Comparison of ENCODE assay signal across 2 cellular contexts in the genomic region with DNA sequence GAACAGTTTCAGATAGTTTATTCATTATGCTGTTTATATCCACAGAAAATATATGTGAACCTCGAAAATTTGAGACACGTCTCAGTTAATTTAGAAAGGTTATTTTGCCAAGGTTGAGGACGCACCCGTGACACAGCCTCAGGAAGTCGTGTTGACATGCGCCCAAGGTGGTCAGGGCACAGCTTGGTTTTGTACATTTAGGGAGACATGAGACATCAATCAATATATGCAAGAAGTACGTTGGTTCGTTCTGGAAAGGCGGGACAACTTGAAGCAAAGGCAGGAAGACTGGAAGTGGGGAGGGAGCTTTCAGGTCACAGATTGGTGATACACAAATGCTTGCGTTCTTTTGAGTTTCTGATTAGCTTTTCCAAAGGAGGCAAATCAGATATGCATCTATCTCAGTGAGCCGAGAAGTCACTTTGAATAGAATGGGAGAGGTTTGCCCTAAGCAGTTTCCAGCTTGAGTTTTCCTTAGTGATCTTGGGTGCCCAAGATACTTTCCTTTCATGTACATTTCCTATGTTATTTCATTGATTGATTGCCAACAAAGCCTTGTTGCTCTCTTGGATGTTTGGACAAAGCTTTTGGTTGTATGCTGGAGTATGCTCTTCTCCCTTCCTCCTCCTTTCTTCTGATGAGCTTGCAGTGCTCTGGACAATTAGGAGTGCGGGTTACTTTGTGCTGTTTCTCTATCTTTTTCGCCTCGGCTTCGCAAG.
TF ChIP-seq lines count a peak whose summit lies in the region.

No MANE protein-coding gene starts in this region.

TF ChIP-seq in A549, 52 proteins besides CTCF, POLR2A, EP300 and RAD21 (continued from another document):
- TF ChIP-seq JUNB (IDR thresholded peaks at IDR 0.05): no peak
- TF ChIP-seq, protein P1, sequence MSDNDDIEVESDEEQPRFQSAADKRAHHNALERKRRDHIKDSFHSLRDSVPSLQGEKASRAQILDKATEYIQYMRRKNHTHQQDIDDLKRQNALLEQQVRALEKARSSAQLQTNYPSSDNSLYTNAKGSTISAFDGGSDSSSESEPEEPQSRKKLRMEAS (IDR thresholded peaks at IDR 0.05): no peak
- no peak for TF ChIP-seq GATA3 (IDR thresholded peaks at IDR 0.05; ENCODE audit: borderline replicate concordance)
- no peak for TF ChIP-seq RFX5 (IDR thresholded peaks at IDR 0.05)
- no peak for TF ChIP-seq KDM1A (IDR thresholded peaks at IDR 0.05; ENCODE audit: low read depth)
- TF ChIP-seq CBX8 (IDR thresholded peaks at IDR 0.05): no peak
- TF ChIP-seq, protein P2, sequence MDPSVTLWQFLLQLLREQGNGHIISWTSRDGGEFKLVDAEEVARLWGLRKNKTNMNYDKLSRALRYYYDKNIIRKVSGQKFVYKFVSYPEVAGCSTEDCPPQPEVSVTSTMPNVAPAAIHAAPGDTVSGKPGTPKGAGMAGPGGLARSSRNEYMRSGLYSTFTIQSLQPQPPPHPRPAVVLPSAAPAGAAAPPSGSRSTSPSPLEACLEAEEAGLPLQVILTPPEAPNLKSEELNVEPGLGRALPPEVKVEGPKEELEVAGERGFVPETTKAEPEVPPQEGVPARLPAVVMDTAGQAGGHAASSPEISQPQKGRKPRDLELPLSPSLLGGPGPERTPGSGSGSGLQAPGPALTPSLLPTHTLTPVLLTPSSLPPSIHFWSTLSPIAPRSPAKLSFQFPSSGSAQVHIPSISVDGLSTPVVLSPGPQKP (IDR thresholded peaks at IDR 0.05; ENCODE audit: low read depth, low read length): no peak
- no peak for TF ChIP-seq ESRRA (IDR thresholded peaks at IDR 0.05; ENCODE audit: borderline replicate concordance, low read length)
- TF ChIP-seq TP53 (CRISPR knock-in tag; IDR thresholded peaks at IDR 0.05): no peak
- TF ChIP-seq RNF2 (IDR thresholded peaks at IDR 0.05; ENCODE audit: borderline replicate concordance, low read depth): no peak
TF ChIP-seq in A549: peak in this region for 0.

TF ChIP-seq in HEK293, 187 proteins besides CTCF, POLR2A, EP300 and RAD21 (continued from another document and continues in another):
- TF ChIP-seq, protein P3, sequence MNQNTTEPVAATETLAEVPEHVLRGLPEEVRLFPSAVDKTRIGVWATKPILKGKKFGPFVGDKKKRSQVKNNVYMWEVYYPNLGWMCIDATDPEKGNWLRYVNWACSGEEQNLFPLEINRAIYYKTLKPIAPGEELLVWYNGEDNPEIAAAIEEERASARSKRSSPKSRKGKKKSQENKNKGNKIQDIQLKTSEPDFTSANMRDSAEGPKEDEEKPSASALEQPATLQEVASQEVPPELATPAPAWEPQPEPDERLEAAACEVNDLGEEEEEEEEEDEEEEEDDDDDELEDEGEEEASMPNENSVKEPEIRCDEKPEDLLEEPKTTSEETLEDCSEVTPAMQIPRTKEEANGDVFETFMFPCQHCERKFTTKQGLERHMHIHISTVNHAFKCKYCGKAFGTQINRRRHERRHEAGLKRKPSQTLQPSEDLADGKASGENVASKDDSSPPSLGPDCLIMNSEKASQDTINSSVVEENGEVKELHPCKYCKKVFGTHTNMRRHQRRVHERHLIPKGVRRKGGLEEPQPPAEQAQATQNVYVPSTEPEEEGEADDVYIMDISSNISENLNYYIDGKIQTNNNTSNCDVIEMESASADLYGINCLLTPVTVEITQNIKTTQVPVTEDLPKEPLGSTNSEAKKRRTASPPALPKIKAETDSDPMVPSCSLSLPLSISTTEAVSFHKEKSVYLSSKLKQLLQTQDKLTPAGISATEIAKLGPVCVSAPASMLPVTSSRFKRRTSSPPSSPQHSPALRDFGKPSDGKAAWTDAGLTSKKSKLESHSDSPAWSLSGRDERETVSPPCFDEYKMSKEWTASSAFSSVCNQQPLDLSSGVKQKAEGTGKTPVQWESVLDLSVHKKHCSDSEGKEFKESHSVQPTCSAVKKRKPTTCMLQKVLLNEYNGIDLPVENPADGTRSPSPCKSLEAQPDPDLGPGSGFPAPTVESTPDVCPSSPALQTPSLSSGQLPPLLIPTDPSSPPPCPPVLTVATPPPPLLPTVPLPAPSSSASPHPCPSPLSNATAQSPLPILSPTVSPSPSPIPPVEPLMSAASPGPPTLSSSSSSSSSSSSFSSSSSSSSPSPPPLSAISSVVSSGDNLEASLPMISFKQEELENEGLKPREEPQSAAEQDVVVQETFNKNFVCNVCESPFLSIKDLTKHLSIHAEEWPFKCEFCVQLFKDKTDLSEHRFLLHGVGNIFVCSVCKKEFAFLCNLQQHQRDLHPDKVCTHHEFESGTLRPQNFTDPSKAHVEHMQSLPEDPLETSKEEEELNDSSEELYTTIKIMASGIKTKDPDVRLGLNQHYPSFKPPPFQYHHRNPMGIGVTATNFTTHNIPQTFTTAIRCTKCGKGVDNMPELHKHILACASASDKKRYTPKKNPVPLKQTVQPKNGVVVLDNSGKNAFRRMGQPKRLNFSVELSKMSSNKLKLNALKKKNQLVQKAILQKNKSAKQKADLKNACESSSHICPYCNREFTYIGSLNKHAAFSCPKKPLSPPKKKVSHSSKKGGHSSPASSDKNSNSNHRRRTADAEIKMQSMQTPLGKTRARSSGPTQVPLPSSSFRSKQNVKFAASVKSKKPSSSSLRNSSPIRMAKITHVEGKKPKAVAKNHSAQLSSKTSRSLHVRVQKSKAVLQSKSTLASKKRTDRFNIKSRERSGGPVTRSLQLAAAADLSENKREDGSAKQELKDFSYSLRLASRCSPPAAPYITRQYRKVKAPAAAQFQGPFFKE (tag by site-specific recombination; IDR thresholded peaks at IDR 0.05; ENCODE audit: borderline replicate concordance): no peak
- TF ChIP-seq ZNF623 (tag by site-specific recombination; IDR thresholded peaks at IDR 0.05) (no peak), ZNF426 (tag by site-specific recombination; IDR thresholded peaks at IDR 0.05) (no peak), ZNF514 (tag by site-specific recombination; IDR thresholded peaks at IDR 0.05) (no peak), KLF8 (tag by site-specific recombination; IDR thresholded peaks at IDR 0.05) (no peak), ZSCAN30 (tag by site-specific recombination; IDR thresholded peaks at IDR 0.05) (no peak), ZNF24 (tag by site-specific recombination; IDR thresholded peaks at IDR 0.05) (no peak), ZNF311 (tag by site-specific recombination; IDR thresholded peaks at IDR 0.05; ENCODE audit: borderline replicate concordance) (no peak), ZBTB17 (tag by site-specific recombination; IDR thresholded peaks at IDR 0.05) (peak; percentile 28; the same call in 1 of the 2 replicates), ZNF555 (tag by site-specific recombination; conservative IDR thresholded peaks at IDR 0.05) (no peak), ZBTB8A (tag by site-specific recombination; IDR thresholded peaks at IDR 0.05) (0 out of 2 replicates have a peak, but pooled peaks have one; percentile 40), SP2 (tag by site-specific recombination; IDR thresholded peaks at IDR 0.05) (peak; percentile 85), FEZF1 (tag by site-specific recombination; IDR thresholded peaks at IDR 0.05) (peak; percentile 76), ZNF324 (tag by site-specific recombination; IDR thresholded peaks at IDR 0.05) (no peak), ZNF423 (tag by site-specific recombination; IDR thresholded peaks at IDR 0.05) (no peak), ZNF585B (tag by site-specific recombination; IDR thresholded peaks at IDR 0.05) (no peak), ZNF777 (tag by site-specific recombination; IDR thresholded peaks at IDR 0.05; ENCODE audit: borderline replicate concordance) (no peak), ZNF174 (tag by site-specific recombination; IDR thresholded peaks at IDR 0.05) (no peak), ZFP3 (tag by site-specific recombination; IDR thresholded peaks at IDR 0.05; ENCODE audit: low read depth) (no peak), EGR2 (tag by site-specific recombination; IDR thresholded peaks at IDR 0.05; ENCODE audit: low read depth) (no peak), ZNF366 (tag by site-specific recombination; conservative IDR thresholded peaks at IDR 0.05) (no peak; the same call in 1 of the 2 replicates), GLIS1 (tag by site-specific recombination; IDR thresholded peaks at IDR 0.05) (0 out of 2 replicates have a peak, but pooled peaks have one; percentile 9), WT1 (tag by site-specific recombination; IDR thresholded peaks at IDR 0.05) (0 out of 2 replicates have a peak, but pooled peaks have one; percentile 28), ZNF521 (tag by site-specific recombination; IDR thresholded peaks at IDR 0.05) (no peak), ZNF571 (tag by site-specific recombination; IDR thresholded peaks at IDR 0.05) (no peak), YY1 (tag by site-specific recombination; IDR thresholded peaks at IDR 0.05) (no peak), KLF10 (tag by site-specific recombination; IDR thresholded peaks at IDR 0.05) (no peak), ZFP69B (tag by site-specific recombination; IDR thresholded peaks at IDR 0.05) (no peak)
- TF ChIP-seq, protein P4, sequence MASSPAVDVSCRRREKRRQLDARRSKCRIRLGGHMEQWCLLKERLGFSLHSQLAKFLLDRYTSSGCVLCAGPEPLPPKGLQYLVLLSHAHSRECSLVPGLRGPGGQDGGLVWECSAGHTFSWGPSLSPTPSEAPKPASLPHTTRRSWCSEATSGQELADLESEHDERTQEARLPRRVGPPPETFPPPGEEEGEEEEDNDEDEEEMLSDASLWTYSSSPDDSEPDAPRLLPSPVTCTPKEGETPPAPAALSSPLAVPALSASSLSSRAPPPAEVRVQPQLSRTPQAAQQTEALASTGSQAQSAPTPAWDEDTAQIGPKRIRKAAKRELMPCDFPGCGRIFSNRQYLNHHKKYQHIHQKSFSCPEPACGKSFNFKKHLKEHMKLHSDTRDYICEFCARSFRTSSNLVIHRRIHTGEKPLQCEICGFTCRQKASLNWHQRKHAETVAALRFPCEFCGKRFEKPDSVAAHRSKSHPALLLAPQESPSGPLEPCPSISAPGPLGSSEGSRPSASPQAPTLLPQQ (tag by site-specific recombination; IDR thresholded peaks at IDR 0.05): no peak
- TF ChIP-seq, protein P5, sequence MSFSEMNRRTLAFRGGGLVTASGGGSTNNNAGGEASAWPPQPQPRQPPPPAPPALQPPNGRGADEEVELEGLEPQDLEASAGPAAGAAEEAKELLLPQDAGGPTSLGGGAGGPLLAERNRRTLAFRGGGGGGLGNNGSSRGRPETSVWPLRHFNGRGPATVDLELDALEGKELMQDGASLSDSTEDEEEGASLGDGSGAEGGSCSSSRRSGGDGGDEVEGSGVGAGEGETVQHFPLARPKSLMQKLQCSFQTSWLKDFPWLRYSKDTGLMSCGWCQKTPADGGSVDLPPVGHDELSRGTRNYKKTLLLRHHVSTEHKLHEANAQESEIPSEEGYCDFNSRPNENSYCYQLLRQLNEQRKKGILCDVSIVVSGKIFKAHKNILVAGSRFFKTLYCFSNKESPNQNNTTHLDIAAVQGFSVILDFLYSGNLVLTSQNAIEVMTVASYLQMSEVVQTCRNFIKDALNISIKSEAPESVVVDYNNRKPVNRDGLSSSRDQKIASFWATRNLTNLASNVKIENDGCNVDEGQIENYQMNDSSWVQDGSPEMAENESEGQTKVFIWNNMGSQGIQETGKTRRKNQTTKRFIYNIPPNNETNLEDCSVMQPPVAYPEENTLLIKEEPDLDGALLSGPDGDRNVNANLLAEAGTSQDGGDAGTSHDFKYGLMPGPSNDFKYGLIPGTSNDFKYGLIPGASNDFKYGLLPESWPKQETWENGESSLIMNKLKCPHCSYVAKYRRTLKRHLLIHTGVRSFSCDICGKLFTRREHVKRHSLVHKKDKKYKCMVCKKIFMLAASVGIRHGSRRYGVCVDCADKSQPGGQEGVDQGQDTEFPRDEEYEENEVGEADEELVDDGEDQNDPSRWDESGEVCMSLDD (tag by site-specific recombination; IDR thresholded peaks at IDR 0.05): no peak
- TF ChIP-seq, protein P6, sequence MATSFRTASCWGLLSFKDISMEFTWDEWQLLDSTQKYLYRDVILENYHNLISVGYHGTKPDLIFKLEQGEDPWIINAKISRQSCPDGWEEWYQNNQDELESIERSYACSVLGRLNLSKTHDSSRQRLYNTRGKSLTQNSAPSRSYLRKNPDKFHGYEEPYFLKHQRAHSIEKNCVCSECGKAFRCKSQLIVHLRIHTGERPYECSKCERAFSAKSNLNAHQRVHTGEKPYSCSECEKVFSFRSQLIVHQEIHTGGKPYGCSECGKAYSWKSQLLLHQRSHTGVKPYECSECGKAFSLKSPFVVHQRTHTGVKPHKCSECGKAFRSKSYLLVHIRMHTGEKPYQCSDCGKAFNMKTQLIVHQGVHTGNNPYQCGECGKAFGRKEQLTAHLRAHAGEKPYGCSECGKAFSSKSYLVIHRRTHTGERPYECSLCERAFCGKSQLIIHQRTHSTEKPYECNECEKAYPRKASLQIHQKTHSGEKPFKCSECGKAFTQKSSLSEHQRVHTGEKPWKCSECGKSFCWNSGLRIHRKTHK (tag by site-specific recombination; IDR thresholded peaks at IDR 0.05): no peak
- TF ChIP-seq, protein P7, sequence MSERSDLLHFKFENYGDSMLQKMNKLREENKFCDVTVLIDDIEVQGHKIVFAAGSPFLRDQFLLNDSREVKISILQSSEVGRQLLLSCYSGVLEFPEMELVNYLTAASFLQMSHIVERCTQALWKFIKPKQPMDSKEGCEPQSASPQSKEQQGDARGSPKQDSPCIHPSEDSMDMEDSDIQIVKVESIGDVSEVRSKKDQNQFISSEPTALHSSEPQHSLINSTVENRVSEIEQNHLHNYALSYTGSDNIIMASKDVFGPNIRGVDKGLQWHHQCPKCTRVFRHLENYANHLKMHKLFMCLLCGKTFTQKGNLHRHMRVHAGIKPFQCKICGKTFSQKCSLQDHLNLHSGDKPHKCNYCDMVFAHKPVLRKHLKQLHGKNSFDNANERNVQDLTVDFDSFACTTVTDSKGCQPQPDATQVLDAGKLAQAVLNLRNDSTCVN (tag by site-specific recombination; optimal IDR thresholded peaks at IDR 0.05): no peak
- TF ChIP-seq, protein P8, sequence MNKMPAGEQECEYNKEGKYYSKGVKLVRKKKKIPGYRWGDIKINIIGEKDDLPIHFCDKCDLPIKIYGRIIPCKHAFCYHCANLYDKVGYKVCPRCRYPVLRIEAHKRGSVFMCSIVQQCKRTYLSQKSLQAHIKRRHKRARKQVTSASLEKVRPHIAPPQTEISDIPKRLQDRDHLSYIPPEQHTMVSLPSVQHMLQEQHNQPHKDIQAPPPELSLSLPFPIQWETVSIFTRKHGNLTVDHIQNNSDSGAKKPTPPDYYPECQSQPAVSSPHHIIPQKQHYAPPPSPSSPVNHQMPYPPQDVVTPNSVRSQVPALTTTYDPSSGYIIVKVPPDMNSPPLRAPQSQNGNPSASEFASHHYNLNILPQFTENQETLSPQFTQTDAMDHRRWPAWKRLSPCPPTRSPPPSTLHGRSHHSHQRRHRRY (tag by site-specific recombination; IDR thresholded peaks at IDR 0.05): no peak
- TF ChIP-seq, protein P9, sequence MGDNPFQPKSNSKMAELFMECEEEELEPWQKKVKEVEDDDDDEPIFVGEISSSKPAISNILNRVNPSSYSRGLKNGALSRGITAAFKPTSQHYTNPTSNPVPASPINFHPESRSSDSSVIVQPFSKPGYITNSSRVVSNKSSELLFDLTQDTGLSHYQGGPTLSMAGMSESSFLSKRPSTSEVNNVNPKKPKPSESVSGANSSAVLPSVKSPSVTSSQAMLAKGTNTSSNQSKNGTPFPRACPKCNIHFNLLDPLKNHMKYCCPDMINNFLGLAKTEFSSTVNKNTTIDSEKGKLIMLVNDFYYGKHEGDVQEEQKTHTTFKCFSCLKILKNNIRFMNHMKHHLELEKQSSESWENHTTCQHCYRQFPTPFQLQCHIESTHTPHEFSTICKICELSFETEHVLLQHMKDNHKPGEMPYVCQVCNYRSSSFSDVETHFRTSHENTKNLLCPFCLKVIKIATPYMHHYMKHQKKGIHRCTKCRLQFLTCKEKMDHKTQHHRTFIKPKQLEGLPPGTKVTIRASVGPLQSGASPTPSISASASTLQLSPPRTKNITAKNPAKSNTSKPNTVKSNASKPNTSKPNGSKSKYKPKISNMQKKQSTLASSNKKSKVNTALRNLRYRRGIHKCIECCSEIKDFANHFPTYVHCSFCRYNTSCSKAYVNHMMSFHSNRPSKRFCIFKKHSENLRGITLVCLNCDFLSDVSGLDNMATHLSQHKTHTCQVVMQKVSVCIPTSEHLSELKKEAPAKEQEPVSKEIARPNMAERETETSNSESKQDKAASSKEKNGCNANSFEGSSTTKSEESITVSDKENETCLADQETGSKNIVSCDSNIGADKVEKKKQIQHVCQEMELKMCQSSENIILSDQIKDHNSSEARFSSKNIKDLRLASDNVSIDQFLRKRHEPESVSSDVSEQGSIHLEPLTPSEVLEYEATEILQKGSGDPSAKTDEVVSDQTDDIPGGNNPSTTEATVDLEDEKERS (tag by site-specific recombination; IDR thresholded peaks at IDR 0.05): no peak
